In genomic region chrX:29225670-29226069, GRCh38 we compare ENCODE assay signal across 26 cellular contexts.
"Had no signal": no experiment of that assay in that cellular context is flagged by ENCODE, and none has a peak within 500 bp of the region (broad histone marks: within the 10 kb centered on the region; RNA-seq: fewer than 3 reads in every experiment).

No MANE protein-coding gene starts in this region.

- H3K9me3 Mint-ChIP-seq: activated B cell treated with CpG ODN at 0.5 μM for 24 hours; activated naive CD4-positive, alpha-beta T cell treated with anti-CD3 and anti-CD28 coated beads, Interleukin-2, amount 10 ng/mL, durations not matched to agents 7 days and 5 days; central memory CD8-positive, alpha-beta T cell had no signal

- H3K4me1 Mint-ChIP-seq: activated B cell treated with CpG ODN at 0.5 μM for 24 hours; activated CD4-positive, alpha-beta T cell treated with anti-CD3 and anti-CD28 coated beads for 36 hours; activated naive CD4-positive, alpha-beta T cell treated with anti-CD3 and anti-CD28 coated beads, Interleukin-2, amount 10 ng/mL, durations not matched to agents 7 days and 5 days; central memory CD8-positive, alpha-beta T cell; natural killer cell; T-cell had no signal

- DNase-seq: activated B cell treated with CpG ODN at 0.5 μM for 24 hours; activated CD4-positive, alpha-beta T cell treated with anti-CD3 and anti-CD28 coated beads for 36 hours; activated CD4-positive, alpha-beta T cell treated with anti-CD3 and anti-CD28 coated beads, Interleukin-2, amount 50 U/mL, for 48 hours; activated effector memory CD4-positive, alpha-beta T cell treated with Interleukin-2 at 50 U/mL for 16 hours; activated naive CD4-positive, alpha-beta T cell treated with anti-CD3 and anti-CD28 coated beads, Interleukin-2, amount 10 ng/mL, durations not matched to agents 7 days and 5 days; activated T-cell treated with anti-CD3 and anti-CD28 coated beads, Interleukin-2, amount 50 U/mL, for 48 hours; anterior cingulate cortex; colonic mucosa; esophagus squamous epithelium; gastrocnemius medialis; head of caudate nucleus; hypothalamus; left ventricle myocardium superior; mammary epithelial cell; midbrain; natural killer cell; retina; stimulated activated CD4-positive, alpha-beta T cell treated with anti-CD3 and anti-CD28 coated beads, Interleukin-4, amount 100 ng/mL, for 24 hours; stimulated activated naive CD4-positive, alpha-beta T cell treated with Interleukin-2 at 50 U/mL for 16 hours; T-cell; upper lobe of left lung had no signal

- ATAC-seq: activated CD4-positive, alpha-beta T cell treated with anti-CD3 and anti-CD28 coated beads for 36 hours; gastrocnemius medialis; left ventricle myocardium superior; natural killer cell; SK-N-SH treated with all-trans-retinoic acid at 6 μM for 48 hours; T-cell had no signal

- H3K27me3 Mint-ChIP-seq: activated B cell treated with CpG ODN at 0.5 μM for 24 hours; activated CD4-positive, alpha-beta T cell treated with anti-CD3 and anti-CD28 coated beads for 36 hours; activated naive CD4-positive, alpha-beta T cell treated with anti-CD3 and anti-CD28 coated beads, Interleukin-2, amount 10 ng/mL, durations not matched to agents 7 days and 5 days; central memory CD8-positive, alpha-beta T cell; progenitor cell of endocrine pancreas; T-cell had no signal

- H3K9me3 ChIP-seq: breast epithelium, colonic mucosa, esophagus squamous epithelium, gastrocnemius medialis, thoracic aorta, upper lobe of left lung had no signal

- H3K36me3 ChIP-seq: breast epithelium, colonic mucosa, esophagus squamous epithelium, gastrocnemius medialis, thoracic aorta, upper lobe of left lung had no signal

- H3K36me3 Mint-ChIP-seq: activated naive CD4-positive, alpha-beta T cell treated with anti-CD3 and anti-CD28 coated beads, Interleukin-2, amount 10 ng/mL, durations not matched to agents 7 days and 5 days; natural killer cell; T-cell had no signal

- H3K4me1 ChIP-seq: breast epithelium, colonic mucosa, esophagus squamous epithelium, gastrocnemius medialis, upper lobe of left lung had no signal

- H3K27ac ChIP-seq: breast epithelium, colonic mucosa, esophagus squamous epithelium, gastrocnemius medialis, thoracic aorta, upper lobe of left lung had no signal

- H3K4me3 ChIP-seq: breast epithelium, colonic mucosa, esophagus squamous epithelium, gastrocnemius medialis, thoracic aorta, upper lobe of left lung had no signal

- H3K27ac Mint-ChIP-seq: activated B cell treated with CpG ODN at 0.5 μM for 24 hours; activated CD4-positive, alpha-beta T cell treated with anti-CD3 and anti-CD28 coated beads for 36 hours; activated naive CD4-positive, alpha-beta T cell treated with anti-CD3 and anti-CD28 coated beads, Interleukin-2, amount 10 ng/mL, durations not matched to agents 7 days and 5 days; natural killer cell; progenitor cell of endocrine pancreas; T-cell had no signal

- H3K27me3 ChIP-seq: colonic mucosa, esophagus squamous epithelium, gastrocnemius medialis, upper lobe of left lung had no signal

- H3K4me3 Mint-ChIP-seq: activated B cell treated with CpG ODN at 0.5 μM for 24 hours; activated CD4-positive, alpha-beta T cell treated with anti-CD3 and anti-CD28 coated beads for 36 hours; activated naive CD4-positive, alpha-beta T cell treated with anti-CD3 and anti-CD28 coated beads, Interleukin-2, amount 10 ng/mL, durations not matched to agents 7 days and 5 days; central memory CD8-positive, alpha-beta T cell; natural killer cell; T-cell had no signal
